Comparison of ENCODE assay signal across 8 cellular contexts in the genomic region with DNA sequence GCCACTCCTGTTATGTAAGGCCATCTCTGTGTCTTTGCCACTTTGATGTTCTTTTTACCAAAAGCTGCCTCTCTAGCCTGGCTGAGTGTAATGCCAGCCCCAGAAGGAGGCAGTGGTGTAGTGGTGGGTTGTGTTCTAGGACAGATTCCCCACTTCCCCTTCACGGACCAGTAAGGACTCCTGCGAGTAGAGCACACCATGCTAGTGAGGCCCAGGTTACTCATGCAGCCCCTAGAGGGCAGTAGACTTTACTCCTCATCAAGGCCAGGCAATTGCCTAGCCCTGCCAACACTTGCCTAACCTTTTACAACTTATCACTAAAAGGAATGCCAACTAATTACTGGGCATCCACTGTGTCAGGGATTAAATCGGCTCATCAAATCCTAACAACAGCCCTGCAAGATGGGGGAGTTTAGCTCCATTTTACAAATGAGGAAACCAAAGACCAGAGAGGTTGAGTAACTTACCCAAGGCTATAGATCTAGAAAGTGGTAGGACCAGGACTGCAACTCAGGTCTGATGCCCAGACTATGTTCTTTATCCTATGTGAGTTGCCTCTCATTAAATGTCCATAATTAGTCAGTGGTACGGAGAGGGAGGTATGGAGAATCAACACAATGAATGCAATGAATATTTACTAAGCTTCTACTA.
A peak's percentile ranks its signal among the peaks of the same experiment; 100 is the strongest.
DNase-seq lines count a peak whose midpoint lies in the region; ATAC-seq and TF ChIP-seq lines count a peak whose summit lies in the region.

No MANE protein-coding gene starts in this region.

- no peak overlapping the region for H3K27ac ChIP-seq in neuronal stem cell (replicated peaks; ENCODE audit: low read length)

- peak; percentile 59 for DNase-seq in CMK (ENCODE audit: low read depth)
- peak; percentile 44 for DNase-seq in RPMI8226
- DNase-seq in endothelial cell (ENCODE audit: low spot score) = no peak
- DNase-seq in retinal pigment epithelial cell (ENCODE audit: low read depth) = no peak
- no peak for DNase-seq in midbrain (lab: John Stamatoyannopoulos, UW)
- no peak for DNase-seq in neuronal stem cell (ENCODE audit: low spot score)

- H2BK120ac ChIP-seq in neuronal stem cell (ENCODE audit: low read depth, low read length) = no peak overlapping the region

- no peak overlapping the region for H2BK5ac ChIP-seq in neuronal stem cell (ENCODE audit: low read length)

- no peak overlapping the region for H2BK15ac ChIP-seq in neuronal stem cell (ENCODE audit: low read length)

- H3K36me3 ChIP-seq in neuronal stem cell (replicated peaks in 1 of 2; ENCODE audit: control insufficient read depth in 2 of 2, insufficient read depth in 2 of 2, low read length in 2 of 2) = no peaks in the 10 kb centered on the region

- no peak overlapping the region for H2BK12ac ChIP-seq in neuronal stem cell (ENCODE audit: low read length)

- peaks cover 7% of the 10 kb centered on the region for H3K4me1 Mint-ChIP-seq in endothelial cell (ENCODE audit: unreplicated experiment)

- H3K79me1 ChIP-seq in neuronal stem cell (ENCODE audit: low read depth, low read length) = no peaks in the 10 kb centered on the region

- peak; percentile 86 for ATAC-seq in GM19025 (IDR thresholded peaks at IDR 0.05; ENCODE audit: low read depth, unreplicated experiment)
- peak; percentile 82 for ATAC-seq in HG03342 (IDR thresholded peaks at IDR 0.05; ENCODE audit: unreplicated experiment)

- H3K9ac ChIP-seq in neuronal stem cell (ENCODE audit: low read depth, low read length, poor library complexity) = no peak overlapping the region

- H2AFZ ChIP-seq in neuronal stem cell (ENCODE audit: low read length) = no peak overlapping the region

- H3K9me3 ChIP-seq in neuronal stem cell (replicated peaks in 1 of 2; ENCODE audit: control insufficient read depth in 2 of 2, insufficient read depth in 1 of 2, low read depth in 1 of 2, low read length in 2 of 2) = no peaks in the 10 kb centered on the region

- peaks cover 3% of the 10 kb centered on the region for H3K27me3 Mint-ChIP-seq in endothelial cell (ENCODE audit: unreplicated experiment)

- peaks cover 0 to 7% of the 10 kb centered on the region in 2 donors for H3K4me1 ChIP-seq in neuronal stem cell (ENCODE audit: control insufficient read depth in 2 of 2, insufficient read depth in 1 of 2, low read depth in 1 of 2, low read length in 2 of 2)

- no peak overlapping the region for H3K14ac ChIP-seq in neuronal stem cell (ENCODE audit: low read length)

- TF ChIP-seq CTCF in endothelial cell (IDR thresholded peaks at IDR 0.05; ENCODE audit: unreplicated experiment) = peak; percentile 39
- peak; percentile 59 for TF ChIP-seq CTCF in retinal pigment epithelial cell (conservative IDR thresholded peaks at IDR 0.05; ENCODE audit: low read depth, low read length)

- H4K91ac ChIP-seq in neuronal stem cell (ENCODE audit: low read depth, low read length, poor library complexity) = no peak overlapping the region

- H3K36me3 Mint-ChIP-seq in endothelial cell (ENCODE audit: low read depth, unreplicated experiment) = no peaks in the 10 kb centered on the region

- H3K23ac ChIP-seq in neuronal stem cell (ENCODE audit: low read depth, low read length, poor library complexity) = no peak overlapping the region

- no peaks in the 10 kb centered on the region for H3K9me3 Mint-ChIP-seq in endothelial cell (ENCODE audit: unreplicated experiment)

- no peak overlapping the region for H3K4ac ChIP-seq in neuronal stem cell (ENCODE audit: low read length)

- no peak overlapping the region for H3K18ac ChIP-seq in neuronal stem cell (ENCODE audit: low read length)

- no peak overlapping the region for H3K4me3 ChIP-seq in retinal pigment epithelial cell (ENCODE audit: low read length)
- H3K4me3 ChIP-seq in neuronal stem cell (ENCODE audit: low read length in 2 of 2) = no peak overlapping the region

- no peaks in the 10 kb centered on the region for H3K27me3 ChIP-seq in neuronal stem cell (ENCODE audit: control insufficient read depth in 3 of 3, insufficient read depth in 3 of 3, low read depth in 1 of 3, low read length in 3 of 3)

- no peak overlapping the region for H3K27ac Mint-ChIP-seq in endothelial cell (ENCODE audit: unreplicated experiment)

- no CpG with 5 or more reads among the region's 4 CpGs for WGBS in neuronal stem cell (ENCODE audit: extremely low coverage in 2 of 2, insufficient read length in 2 of 2, insufficient replicate concordance in 1 of 2), 2 donors

- no peak overlapping the region for H2AK5ac ChIP-seq in neuronal stem cell (ENCODE audit: low read depth, low read length)

- H3K4me2 ChIP-seq in neuronal stem cell (ENCODE audit: insufficient read depth, low read length, poor library complexity, severe bottlenecking) = no peak overlapping the region

- H3K4me3 Mint-ChIP-seq in endothelial cell (ENCODE audit: unreplicated experiment) = no peak overlapping the region

- no peak overlapping the region for H4K8ac ChIP-seq in neuronal stem cell (ENCODE audit: low read depth, low read length)

Comparison
In these comparisons a context has a peak if more than half of its experiments do, and no peak if none do; other contexts are left out.
1. DNase-seq: peak in CMK (single experiment) and RPMI8226 (single experiment); none in endothelial cell (single experiment), retinal pigment epithelial cell (single experiment), midbrain (single experiment) and neuronal stem cell (single experiment).